In the genomic region with DNA sequence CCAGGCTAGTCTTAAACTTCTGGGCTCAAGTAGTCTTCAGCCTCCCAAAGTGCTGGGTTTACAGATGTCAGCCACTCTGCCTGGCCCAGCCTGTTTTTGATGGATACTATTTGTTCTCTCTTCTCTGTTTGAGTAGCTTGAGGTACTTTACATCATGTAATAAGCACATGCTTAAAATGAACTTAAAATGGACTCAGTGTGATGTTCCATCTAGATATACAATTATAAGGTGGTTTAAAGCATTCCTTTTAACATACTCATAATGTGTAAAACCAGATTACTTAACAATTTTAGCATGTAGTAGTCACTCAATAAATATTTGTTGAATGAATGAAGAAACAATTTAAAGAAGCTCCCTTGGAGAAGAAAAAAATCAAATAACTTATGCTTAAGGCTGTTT, we compare ENCODE assay signal across 15 cellular contexts. TPM values are rescaled to one million over a fixed set of nuclear protein-coding genes. Genes with fewer than 3 reads are reported as not detected.
DNase-seq lines count a peak whose midpoint lies in the region; ATAC-seq and TF ChIP-seq lines count a peak whose summit lies in the region.
"Had no signal": no experiment of that assay in that cellular context is flagged by ENCODE, and none has a peak within 500 bp of the region (broad histone marks: within the 10 kb centered on the region; RNA-seq: fewer than 3 reads in every experiment).

No MANE protein-coding gene starts in this region.

- H3K4me1 ChIP-seq in RWPE2 (ENCODE audit: insufficient read depth, poor library complexity, severe bottlenecking) = peaks cover 35% of the 10 kb centered on the region
- H3K4me1 ChIP-seq in skeletal muscle satellite cell (ENCODE audit: control insufficient read depth, insufficient read depth, low read length) = peaks cover 55% of the 10 kb centered on the region

- DNase-seq in HCEC 1CT (peak; percentile 85), RWPE2 (ENCODE audit: low spot score) (no peak), fibroblast of peridontal ligament (ENCODE audit: extremely low read depth) (peak; percentile 35)
- DNase-seq in stimulated activated naive CD4-positive, alpha-beta T cell treated with Interleukin-2 at 50 U/mL for 16 hours (lab: John Stamatoyannopoulos, UW) = no peak
- no peak for DNase-seq in activated CD4-positive, alpha-beta T cell treated with anti-CD3 and anti-CD28 coated beads for 1 hour
- DNase-seq: dermis blood vessel endothelial cell, DMS53, NCI-H2081 treated with DMSO at 0.1 percent for 48 hours, NCI-H748 treated with DMSO at 0.1 percent for 48 hours had no signal

- ATAC-seq in RWPE2 (ENCODE audit: low read depth) (peak; percentile 74), HG02885 (IDR thresholded peaks at IDR 0.05; ENCODE audit: poor library complexity, unreplicated experiment) (no peak)
- ATAC-seq: activated CD4-positive, CD25-positive, alpha-beta regulatory T cell treated with anti-CD3 and anti-CD28 coated beads, Interleukin-2, amount 50 U/mL, for 24 hours; Panc1 had no signal

- no peaks in the 10 kb centered on the region for H3K9me3 ChIP-seq in RWPE2 (ENCODE audit: severe bottlenecking)
- H3K9me3 ChIP-seq in skeletal muscle satellite cell (replicated peaks; ENCODE audit: low read length) = no peaks in the 10 kb centered on the region
- H3K9me3 ChIP-seq: BLaER1 treated with 17β-estradiol and CSF1 and Interleukin-3, amounts not matched to agents 10 nM and 100 nM; esophagus muscularis mucosa had no signal

- no peak for TF ChIP-seq CTCF in RWPE2 (IDR thresholded peaks at IDR 0.05; ENCODE audit: poor library complexity, severe bottlenecking)

- H3K27ac ChIP-seq in RWPE2 (ENCODE audit: poor library complexity, severe bottlenecking) = peak overlapping the region; percentile 66
- H3K27ac ChIP-seq: BLaER1 treated with 17β-estradiol and CSF1 and Interleukin-3, amounts not matched to agents 10 nM and 100 nM; esophagus muscularis mucosa had no signal

- H3K36me3 ChIP-seq in RWPE2 (ENCODE audit: low read depth) (no peaks in the 10 kb centered on the region), skeletal muscle satellite cell (ENCODE audit: insufficient read depth, low read length) (no peaks in the 10 kb centered on the region)
- H3K36me3 ChIP-seq: BLaER1 treated with 17β-estradiol and CSF1 and Interleukin-3, amounts not matched to agents 10 nM and 100 nM; esophagus muscularis mucosa had no signal

- no peaks in the 10 kb centered on the region for H3K27me3 ChIP-seq in RWPE2 (ENCODE audit: insufficient read depth, poor library complexity, severe bottlenecking)
- H3K27me3 ChIP-seq in skeletal muscle satellite cell (ENCODE audit: control insufficient read depth, insufficient read depth, low read length) = no peaks in the 10 kb centered on the region
- H3K27me3 ChIP-seq: esophagus muscularis mucosa had no signal

- H3K4me3 ChIP-seq in RWPE2 (ENCODE audit: severe bottlenecking) (no peak overlapping the region), skeletal muscle satellite cell (ENCODE audit: low read length) (no peak overlapping the region)
- H3K4me3 ChIP-seq: BLaER1 treated with 17β-estradiol and CSF1 and Interleukin-3, amounts not matched to agents 10 nM and 100 nM; esophagus muscularis mucosa had no signal

- H3K4me2 ChIP-seq in skeletal muscle satellite cell (ENCODE audit: low read length) = peak overlapping the region; percentile 62

- no peak overlapping the region for H3K9ac ChIP-seq in skeletal muscle satellite cell (ENCODE audit: low read depth, low read length)
- H3K9ac ChIP-seq: BLaER1 treated with 17β-estradiol and CSF1 and Interleukin-3, amounts not matched to agents 10 nM and 100 nM had no signal

RNA-seq across cellular contexts. Expression of a gene that starts 9.6 kb away (rescaled TPM):
- 43.2 and 49.2 TPM in 2 replicates for total RNA-seq in skeletal muscle satellite cell (2012; rRNA removed)

Comparison
In these comparisons a context has a peak if more than half of its experiments do, and no peak if none do; other contexts are left out.
1. DNase-seq: peak in HCEC 1CT (single experiment) and fibroblast of peridontal ligament (single experiment); none in RWPE2 (single experiment), stimulated activated naive CD4-positive, alpha-beta T cell treated with Interleukin-2 at 50 U/mL for 16 hours (single experiment) and activated CD4-positive, alpha-beta T cell treated with anti-CD3 and anti-CD28 coated beads for 1 hour (single experiment).